Comparison of ENCODE assay signal across 21 cellular contexts in the genomic region with DNA sequence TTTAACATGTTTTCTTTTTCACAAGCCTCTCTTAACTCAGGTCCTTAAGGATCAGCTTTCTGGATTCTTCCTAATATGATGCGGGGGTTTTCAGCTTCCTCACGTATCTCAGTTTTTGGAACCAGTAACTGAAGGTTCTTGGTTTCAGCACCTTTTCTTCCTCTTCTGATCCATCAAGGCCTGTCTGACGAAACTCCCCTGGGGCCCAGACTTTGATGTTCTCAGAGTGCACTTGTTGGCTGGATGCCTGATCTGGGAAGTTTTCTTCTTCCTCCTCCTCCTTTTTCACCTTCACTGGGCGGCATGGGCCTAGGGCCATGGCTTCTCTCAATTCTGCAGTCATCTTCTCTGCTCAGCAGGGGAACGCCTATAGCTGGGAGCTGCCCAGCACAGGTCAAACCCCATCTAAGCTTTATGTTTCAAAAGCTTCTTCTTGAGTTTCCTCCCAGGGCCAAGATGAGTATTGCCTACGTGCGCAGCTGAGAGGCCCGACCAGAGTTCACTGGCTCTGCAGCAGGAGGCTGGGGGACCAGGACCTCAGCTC. TPM values are rescaled to one million over a fixed set of nuclear protein-coding genes. Genes with fewer than 3 reads are reported as not detected.
DNase-seq lines count a peak whose midpoint lies in the region; ATAC-seq, FAIRE-seq and TF ChIP-seq lines count a peak whose summit lies in the region.
"Had no signal": no experiment of that assay in that cellular context is flagged by ENCODE, and none has a peak within 500 bp of the region (broad histone marks: within the 10 kb centered on the region; RNA-seq: fewer than 3 reads in every experiment).

No MANE protein-coding gene starts in this region.

- H3K9me3 Mint-ChIP-seq in MCF 10A (ENCODE audit: unreplicated experiment): no peaks in the 10 kb centered on the region
- no peaks in the 10 kb centered on the region for H3K9me3 Mint-ChIP-seq in stimulated activated effector memory CD8-positive, alpha-beta T cell treated with anti-CD3 and anti-CD28 coated beads, Interleukin-12 subunit alpha, Interleukin-12 subunit beta, amount 100 ng/mL, for 72 hours
- H3K9me3 Mint-ChIP-seq: CD8-positive, alpha-beta memory T cell had no signal

- BruUV-seq in MCF 10A (replicated peaks; lab: Mats Ljungman, UMichigan): no TSS peak
- no TSS peak for BruUV-seq in GM12878 (replicated peaks; lab: Mats Ljungman, UMichigan)

- H3K79me2 ChIP-seq in GM12878 (ENCODE audit: control insufficient read depth, insufficient read depth, low read length): no peaks in the 10 kb centered on the region

- no peak for TF ChIP-seq POLR2A in breast epithelium (IDR thresholded peaks at IDR 0.05)
- no peak for TF ChIP-seq POLR2A in GM12878 (IDR thresholded peaks at IDR 0.05; ENCODE audit: low read depth, low read length)

- H3K36me3 Mint-ChIP-seq in MCF 10A (ENCODE audit: insufficient read depth, unreplicated experiment): no peaks in the 10 kb centered on the region
- no peaks in the 10 kb centered on the region for H3K36me3 Mint-ChIP-seq in stimulated activated effector memory CD8-positive, alpha-beta T cell treated with anti-CD3 and anti-CD28 coated beads, Interleukin-12 subunit alpha, Interleukin-12 subunit beta, amount 100 ng/mL, for 72 hours
- H3K36me3 Mint-ChIP-seq: CD4-positive, CD25-positive, alpha-beta regulatory T cell; CD8-positive, alpha-beta memory T cell; IgD-negative memory B cell had no signal

- no peak overlapping the region for H3K27ac Mint-ChIP-seq in MCF 10A (ENCODE audit: low read depth, unreplicated experiment)
- H3K27ac Mint-ChIP-seq in stimulated activated effector memory CD8-positive, alpha-beta T cell treated with anti-CD3 and anti-CD28 coated beads, Interleukin-12 subunit alpha, Interleukin-12 subunit beta, amount 100 ng/mL, for 72 hours: no peak overlapping the region
- H3K27ac Mint-ChIP-seq: CD4-positive, CD25-positive, alpha-beta regulatory T cell; CD8-positive, alpha-beta memory T cell; GM23338; IgD-negative memory B cell had no signal

- H3K36me3 ChIP-seq in breast epithelium: no peaks in the 10 kb centered on the region
- no peaks in the 10 kb centered on the region for H3K36me3 ChIP-seq in GM12878 (ENCODE audit: control insufficient read depth in 2 of 2, insufficient read depth in 2 of 2, low read length in 1 of 2)

- in situ Hi-C loops in GM12878 (cut with MboI): no loop called here

- H3K27me3 ChIP-seq in breast epithelium: no peaks in the 10 kb centered on the region
- H3K27me3 ChIP-seq in GM12878 (replicated peaks in 1 of 2; ENCODE audit: control insufficient read depth in 2 of 2, insufficient read depth in 2 of 2, low read length in 1 of 2): no peaks in the 10 kb centered on the region

- ATAC-seq in GM12878: peak; percentile 51
- peak; percentile 27 for ATAC-seq in stimulated activated effector memory CD8-positive, alpha-beta T cell treated with anti-CD3 and anti-CD28 coated beads, Interleukin-12 subunit alpha, Interleukin-12 subunit beta, amount 100 ng/mL, for 72 hours
- no peak for ATAC-seq in GM18873 (IDR thresholded peaks at IDR 0.05; ENCODE audit: low FRiP score, unreplicated experiment)
- ATAC-seq: A549, GM23338, HepG2 had no signal

- intact Hi-C loops in MCF 10A (cut with micrococcal nuclease): no loop called here
- intact Hi-C loops in breast epithelium (cut with DNase I; ENCODE audit: low total_unique reads): no loop called here
- intact Hi-C loops in GM12878 (cut with micrococcal nuclease; ENCODE audit: unreplicated experiment): no loop called here

- H3K9me3 ChIP-seq in breast epithelium: no peaks in the 10 kb centered on the region
- no peaks in the 10 kb centered on the region for H3K9me3 ChIP-seq in GM12878 (replicated peaks; ENCODE audit: control insufficient read depth, insufficient read depth, low read length)
- H3K9me3 ChIP-seq: A549 had no signal

- H3K9ac ChIP-seq in GM12878 (ENCODE audit: control insufficient read depth, insufficient read depth, low read length): no peak overlapping the region

- DNase-seq in MCF 10A (ENCODE audit: unreplicated experiment) (peak; percentile 7), breast epithelium (ENCODE audit: low spot score in 2 of 2) (no peak), GM12878 (ENCODE audit: low read depth, low spot score) (no peak), ureter (ENCODE audit: low spot score) (no peak)
- DNase-seq in stimulated activated effector memory CD8-positive, alpha-beta T cell treated with anti-CD3 and anti-CD28 coated beads, Interleukin-12 subunit alpha, Interleukin-12 subunit beta, amount 100 ng/mL, for 72 hours (ENCODE audit: low spot score in 2 of 2): no peak
- no peak for DNase-seq in stimulated activated CD4-positive, alpha-beta T cell treated with anti-CD3 and anti-CD28 coated beads, Interleukin-4, amount 100 ng/mL, for 24 hours
- DNase-seq: AML-193; C1 segment of cervical spinal cord; CD4-positive, CD25-positive, alpha-beta regulatory T cell; CD8-positive, alpha-beta memory T cell; COR-L47; GDM1; HCEC 1CT; KBM-7 had no signal

- no peaks in the 10 kb centered on the region for H4K20me1 ChIP-seq in GM12878 (ENCODE audit: control insufficient read depth, insufficient read depth)

- H3K4me3 Mint-ChIP-seq in MCF 10A (ENCODE audit: unreplicated experiment): no peak overlapping the region
- no peak overlapping the region for H3K4me3 Mint-ChIP-seq in stimulated activated effector memory CD8-positive, alpha-beta T cell treated with anti-CD3 and anti-CD28 coated beads, Interleukin-12 subunit alpha, Interleukin-12 subunit beta, amount 100 ng/mL, for 72 hours
- H3K4me3 Mint-ChIP-seq: CD4-positive, CD25-positive, alpha-beta regulatory T cell; CD8-positive, alpha-beta memory T cell; GM23338; IgD-negative memory B cell had no signal

- no peak for TF ChIP-seq EP300 in GM12878 (IDR thresholded peaks at IDR 0.05; ENCODE audit: borderline replicate concordance in 1 of 2, control insufficient read depth in 1 of 2, low read depth in 2 of 2, low read length in 2 of 2)

- H3K4me2 ChIP-seq in GM12878 (ENCODE audit: control insufficient read depth, insufficient read depth): no peak overlapping the region
- H3K4me2 ChIP-seq: A549, GM23338 had no signal

- H3K27ac ChIP-seq in breast epithelium (no peak overlapping the region), GM12878 (ENCODE audit: control insufficient read depth, insufficient read depth) (no peak overlapping the region)
- H3K27ac ChIP-seq: 22Rv1, A549 had no signal

- TF ChIP-seq RAD21 in GM12878 (IDR thresholded peaks at IDR 0.05; ENCODE audit: insufficient read depth, low read depth, low read length): no peak

- CTCF ChIA-PET in MCF 10A (lab: Yijun Ruan, JAX) (interaction anchor here (0.6 kb wide), 1 partner anchor 63 kb away, joined by 6 read pairs; no protein-coding TSS in a partner anchor), GM12878 (lab: Yijun Ruan, JAX) (interaction anchor here (0.9 to 4.1 kb wide), 9 partner anchors 8 to 299 kb away, joined by 3 to 22 read pairs (median 6); partner anchors contain the start of gene GHR)

- no peak overlapping the region for H3K4me3 ChIP-seq in breast epithelium
- H3K4me3 ChIP-seq in GM12878: no peak overlapping the region
- H3K4me3 ChIP-seq: A549, GM23338 had no signal

- H3K4me1 ChIP-seq in breast epithelium (no peaks in the 10 kb centered on the region), GM12878 (ENCODE audit: control insufficient read depth, insufficient read depth, low read length) (no peaks in the 10 kb centered on the region)
- H3K4me1 ChIP-seq: A549 had no signal

- 29% methylated on average over 8 of the region's 8 CpGs for WGBS in GM12878 (ENCODE audit: insufficient coverage, insufficient replicate concordance, low lambda C conversion rate, missing lambda C conversion rate)

- H3K4me1 Mint-ChIP-seq in MCF 10A (ENCODE audit: insufficient read depth, unreplicated experiment): peaks cover 4% of the 10 kb centered on the region
- H3K4me1 Mint-ChIP-seq in stimulated activated effector memory CD8-positive, alpha-beta T cell treated with anti-CD3 and anti-CD28 coated beads, Interleukin-12 subunit alpha, Interleukin-12 subunit beta, amount 100 ng/mL, for 72 hours: no peaks in the 10 kb centered on the region
- H3K4me1 Mint-ChIP-seq: CD4-positive, CD25-positive, alpha-beta regulatory T cell; CD8-positive, alpha-beta memory T cell; GM23338; IgD-negative memory B cell had no signal

- TF ChIP-seq CTCF in MCF 10A (IDR thresholded peaks at IDR 0.05; ENCODE audit: unreplicated experiment): no peak
- no peak for TF ChIP-seq CTCF in breast epithelium (IDR thresholded peaks at IDR 0.05)
- TF ChIP-seq CTCF in GM12878 (IDR thresholded peaks at IDR 0.05 in 2 of 3, conservative IDR thresholded peaks at IDR 0.05 in 1 of 3; ENCODE audit: control insufficient read depth in 2 of 3, extremely low read depth in 1 of 3, insufficient read depth in 1 of 3, low read depth in 3 of 3, low read length in 3 of 3): no peak

- POLR2A ChIA-PET in MCF 10A (lab: Yijun Ruan, JAX) (interaction anchor here (1.5 kb wide), 1 partner anchor 8 kb away, joined by 3 read pairs; no protein-coding TSS in a partner anchor), GM12878 (lab: Charles Lee) (interaction anchor here (0.8 to 2.8 kb wide), 7 partner anchors 12 to 51 kb away, joined by 3 to 18 read pairs (median 4); partner anchors contain the start of gene GHR)

- RAD21 ChIA-PET in GM12878 (lab: Charles Lee; ENCODE audit: unreplicated experiment): interaction anchor here (1.0 to 4.7 kb wide), 17 partner anchors 8 to 541 kb away, joined by 3 to 79 read pairs (median 5); partner anchors contain the start of gene GHR

- H2AFZ ChIP-seq in GM12878 (ENCODE audit: control insufficient read depth, low read depth, low read length): no peak overlapping the region
- H2AFZ ChIP-seq: GM23338 had no signal

- SMC1A ChIA-PET in GM12878 (lab: Charles Lee; ENCODE audit: uncharacterized antibody, unreplicated experiment): interaction anchor here (1.0 to 3.9 kb wide), 23 partner anchors 11 to 421 kb away, joined by 3 to 35 read pairs (median 4); partner anchors contain the start of gene GHR

- H3K27me3 Mint-ChIP-seq in MCF 10A (ENCODE audit: insufficient read depth, unreplicated experiment): no peaks in the 10 kb centered on the region
- H3K27me3 Mint-ChIP-seq: CD4-positive, CD25-positive, alpha-beta regulatory T cell; CD8-positive, alpha-beta memory T cell; IgD-negative memory B cell had no signal

- FAIRE-seq in GM12878 (lab: Jason Lieb, UNC): no peak
- FAIRE-seq: A549, H54, HepG2 had no signal

RNA-seq across cellular contexts. Expression of gene GHR, which starts 44.8 kb away (rescaled TPM):
- total RNA-seq in MCF 10A (2022) (1.8 and 1.9 TPM in 2 replicates), breast epithelium (100 to 1,000 TPM in 1 of 3 donors, 10 to 100 TPM in 2; 25.6 to 234 (median 26.5) TPM), GM12878 (2014; rRNA removed) (0.33 and 0.45 TPM in 2 replicates), GM12878 (2014; rRNA removed; fragmentation: Illumina TruSeq; extraction: Trizol) (0.54 and 0.55 TPM in 2 replicates), GM12878 (2021) (0.32 and 0.62 TPM in 2 replicates), ureter (3.6 TPM)
- 12.0 and 12.7 TPM in 2 replicates for total RNA-seq in GM12878 (2013; cell fraction: nucleolus; rRNA removed)
- polyA plus RNA-seq in GM12878 (2011; ENCODE audit: low read depth): 0.56 TPM
- polyA plus RNA-seq in GM12878 (2011; rRNA removed) (10.2 and 13.1 TPM in 2 replicates), GM12878 (2014; fragmentation: Illumina TruSeq; extraction: Trizol) (0.50 and 0.62 TPM in 2 replicates), GM12878 (2014; fragmentation: Nextera tagmentation; extraction: Ambion mirVana) (under 1 TPM; 0.23 to 0.26 TPM), GM12878 (2014; rRNA removed) (0.36 and 0.40 TPM in 2 replicates), GM12878 (2016; fragmentation: Nextera tagmentation; extraction: Ambion mirVana) (under 1 TPM; 0.32 to 0.52 TPM)
- polyA plus RNA-seq in GM12878 (2011; cell fraction: cytosol; rRNA removed): 5.0 and 5.1 TPM in 2 replicates
- 7.6 and 9.7 TPM in 2 replicates for polyA plus RNA-seq in GM12878 (2011; cell fraction: nucleus; rRNA removed)
- polyA plus RNA-seq in GM12878 (2012): 0.61 and 1.0 TPM in 2 replicates
- polyA minus RNA-seq in GM12878 (2011; rRNA and poly(A)+ RNA removed): 20.1 and 20.3 TPM in 2 replicates
- polyA minus RNA-seq in GM12878 (2011; cell fraction: cytosol; rRNA and poly(A)+ RNA removed): 3.8 and 4.7 TPM in 2 replicates
- polyA minus RNA-seq in GM12878 (2011; cell fraction: nucleus; rRNA and poly(A)+ RNA removed): 4.8 and 8.5 TPM in 2 replicates
- total RNA-seq: CD4-positive, CD25-positive, alpha-beta regulatory T cell; CD8-positive, alpha-beta memory T cell; HepG2 had no signal
- polyA plus RNA-seq: CD4-positive, CD25-positive, alpha-beta regulatory T cell; CD8-positive, alpha-beta memory T cell; IgD-negative memory B cell had no signal
